ENCODE assay signal across 1 cellular context in the genomic region with DNA sequence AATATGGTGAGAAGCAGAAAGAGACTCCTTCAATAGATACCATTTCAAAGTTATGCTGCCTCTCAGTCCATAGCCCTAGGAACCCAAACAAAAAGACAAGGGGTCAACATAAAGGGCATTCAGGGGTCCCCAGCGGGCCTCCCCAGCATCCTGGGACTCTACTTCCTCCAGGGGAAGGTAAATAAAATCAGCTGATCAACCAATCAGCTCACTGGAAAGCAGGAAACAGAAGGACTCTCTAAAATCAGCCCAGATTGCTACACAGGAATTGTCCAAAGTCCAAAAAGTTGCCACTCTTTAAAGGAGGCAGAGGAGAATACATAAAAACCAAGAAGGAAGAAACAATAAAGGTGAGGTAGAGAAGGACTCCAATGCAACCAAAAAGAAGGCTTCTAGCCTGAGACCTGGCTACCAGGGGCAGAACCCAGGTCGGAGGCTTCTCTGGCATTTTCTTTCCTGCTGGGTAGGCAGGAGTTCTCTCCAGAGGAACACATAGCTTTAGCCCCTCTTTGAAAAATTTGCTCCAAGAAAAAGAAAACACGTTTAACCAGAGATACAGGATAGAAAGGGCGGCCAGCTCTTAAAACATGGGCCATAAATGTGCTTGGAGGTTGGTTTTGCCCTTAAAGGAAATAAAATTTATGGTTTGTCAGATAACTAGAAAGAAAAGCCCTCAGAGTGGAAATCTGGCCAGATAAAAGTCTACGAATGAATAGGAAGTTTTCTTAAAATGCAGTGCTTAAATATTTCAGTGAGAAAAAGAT.
A peak's percentile ranks its signal among the peaks of the same experiment; 100 is the strongest.
TF ChIP-seq lines count a peak whose summit lies in the region.

No MANE protein-coding gene starts in this region.

TF ChIP-seq in HepG2, 621 proteins besides CTCF, POLR2A, EP300 and RAD21 (continued from another document and continues in another):
- TF ChIP-seq, protein P1, sequence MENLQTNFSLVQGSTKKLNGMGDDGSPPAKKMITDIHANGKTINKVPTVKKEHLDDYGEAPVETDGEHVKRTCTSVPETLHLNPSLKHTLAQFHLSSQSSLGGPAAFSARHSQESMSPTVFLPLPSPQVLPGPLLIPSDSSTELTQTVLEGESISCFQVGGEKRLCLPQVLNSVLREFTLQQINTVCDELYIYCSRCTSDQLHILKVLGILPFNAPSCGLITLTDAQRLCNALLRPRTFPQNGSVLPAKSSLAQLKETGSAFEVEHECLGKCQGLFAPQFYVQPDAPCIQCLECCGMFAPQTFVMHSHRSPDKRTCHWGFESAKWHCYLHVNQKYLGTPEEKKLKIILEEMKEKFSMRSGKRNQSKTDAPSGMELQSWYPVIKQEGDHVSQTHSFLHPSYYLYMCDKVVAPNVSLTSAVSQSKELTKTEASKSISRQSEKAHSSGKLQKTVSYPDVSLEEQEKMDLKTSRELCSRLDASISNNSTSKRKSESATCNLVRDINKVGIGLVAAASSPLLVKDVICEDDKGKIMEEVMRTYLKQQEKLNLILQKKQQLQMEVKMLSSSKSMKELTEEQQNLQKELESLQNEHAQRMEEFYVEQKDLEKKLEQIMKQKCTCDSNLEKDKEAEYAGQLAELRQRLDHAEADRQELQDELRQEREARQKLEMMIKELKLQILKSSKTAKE (CRISPR knock-in tag; IDR thresholded peaks at IDR 0.05; ENCODE audit: borderline replicate concordance), result no peak
- TF ChIP-seq ZNF296 (CRISPR knock-in tag; conservative IDR thresholded peaks at IDR 0.05) (no peak), ZNF460 (CRISPR knock-in tag; IDR thresholded peaks at IDR 0.05; ENCODE audit: borderline replicate concordance) (no peak), ARNT (IDR thresholded peaks at IDR 0.05) (no peak), KDM2A (CRISPR knock-in tag; IDR thresholded peaks at IDR 0.05; ENCODE audit: borderline replicate concordance, low read depth) (no peak), ZNF652 (CRISPR knock-in tag; IDR thresholded peaks at IDR 0.05; ENCODE audit: borderline replicate concordance, low read depth) (peak; percentile 25), HNRNPH1 (optimal IDR thresholded peaks at IDR 0.05; ENCODE audit: low read depth, low read length) (no peak), SOX6 (IDR thresholded peaks at IDR 0.05) (no peak), SOX6 (CRISPR knock-in tag; IDR thresholded peaks at IDR 0.05) (peak; percentile 65; the same call in 1 of the 2 replicates), NFYB (CRISPR knock-in tag; IDR thresholded peaks at IDR 0.05) (peak; percentile 63), ZNF564 (CRISPR knock-in tag; IDR thresholded peaks at IDR 0.05) (no peak), ZNF782 (CRISPR knock-in tag; IDR thresholded peaks at IDR 0.05; ENCODE audit: borderline replicate concordance) (no peak), ZNF326 (CRISPR knock-in tag; IDR thresholded peaks at IDR 0.05; ENCODE audit: borderline replicate concordance) (no peak), NAIF1 (CRISPR knock-in tag; IDR thresholded peaks at IDR 0.05; ENCODE audit: borderline replicate concordance) (no peak), DMAP1 (CRISPR knock-in tag; IDR thresholded peaks at IDR 0.05) (peak; percentile 33; the same call in 1 of the 2 replicates), PAX8 (CRISPR knock-in tag; IDR thresholded peaks at IDR 0.05; ENCODE audit: borderline replicate concordance) (no peak), ZBTB7A (CRISPR knock-in tag; IDR thresholded peaks at IDR 0.05) (no peak), RARA (CRISPR knock-in tag; IDR thresholded peaks at IDR 0.05) (peak; percentile 64), ZNF367 (CRISPR knock-in tag; IDR thresholded peaks at IDR 0.05; ENCODE audit: borderline replicate concordance) (no peak), TGIF2 (CRISPR knock-in tag; IDR thresholded peaks at IDR 0.05) (no peak), KDM5A (IDR thresholded peaks at IDR 0.05; ENCODE audit: borderline replicate concordance, low read length) (no peak), SOX13 (IDR thresholded peaks at IDR 0.05) (no peak), SOX13 (CRISPR knock-in tag; conservative IDR thresholded peaks at IDR 0.05 in 1 of 2, IDR thresholded peaks at IDR 0.05 in 1 of 2) (peak in 1 of 2 experiments; percentile 50; a peak in 1 of 4 replicates), WIZ (CRISPR knock-in tag; IDR thresholded peaks at IDR 0.05) (no peak), CBFB (CRISPR knock-in tag; IDR thresholded peaks at IDR 0.05) (no peak), SPEN (CRISPR knock-in tag; IDR thresholded peaks at IDR 0.05; ENCODE audit: low read depth) (no peak), SMAD9 (CRISPR knock-in tag; IDR thresholded peaks at IDR 0.05) (no peak), RXRB (CRISPR knock-in tag; IDR thresholded peaks at IDR 0.05; ENCODE audit: borderline replicate concordance) (peak; percentile 56; the same call in 1 of the 2 replicates), LCORL (IDR thresholded peaks at IDR 0.05) (no peak), LCORL (CRISPR knock-in tag; IDR thresholded peaks at IDR 0.05) (peak; percentile 67), GFI1 (CRISPR knock-in tag; IDR thresholded peaks at IDR 0.05; ENCODE audit: borderline replicate concordance) (peak; percentile 84), ZNF329 (CRISPR knock-in tag; IDR thresholded peaks at IDR 0.05; ENCODE audit: low read depth) (no peak), NBN (conservative IDR thresholded peaks at IDR 0.05) (no peak), CEBPG (CRISPR knock-in tag; IDR thresholded peaks at IDR 0.05) (peak; percentile 88), TCF12 (IDR thresholded peaks at IDR 0.05) (no peak), TCF12 (CRISPR knock-in tag; IDR thresholded peaks at IDR 0.05) (no peak), KAT8 (CRISPR knock-in tag; IDR thresholded peaks at IDR 0.05) (peak; percentile 59)
- TF ChIP-seq, protein P2, sequence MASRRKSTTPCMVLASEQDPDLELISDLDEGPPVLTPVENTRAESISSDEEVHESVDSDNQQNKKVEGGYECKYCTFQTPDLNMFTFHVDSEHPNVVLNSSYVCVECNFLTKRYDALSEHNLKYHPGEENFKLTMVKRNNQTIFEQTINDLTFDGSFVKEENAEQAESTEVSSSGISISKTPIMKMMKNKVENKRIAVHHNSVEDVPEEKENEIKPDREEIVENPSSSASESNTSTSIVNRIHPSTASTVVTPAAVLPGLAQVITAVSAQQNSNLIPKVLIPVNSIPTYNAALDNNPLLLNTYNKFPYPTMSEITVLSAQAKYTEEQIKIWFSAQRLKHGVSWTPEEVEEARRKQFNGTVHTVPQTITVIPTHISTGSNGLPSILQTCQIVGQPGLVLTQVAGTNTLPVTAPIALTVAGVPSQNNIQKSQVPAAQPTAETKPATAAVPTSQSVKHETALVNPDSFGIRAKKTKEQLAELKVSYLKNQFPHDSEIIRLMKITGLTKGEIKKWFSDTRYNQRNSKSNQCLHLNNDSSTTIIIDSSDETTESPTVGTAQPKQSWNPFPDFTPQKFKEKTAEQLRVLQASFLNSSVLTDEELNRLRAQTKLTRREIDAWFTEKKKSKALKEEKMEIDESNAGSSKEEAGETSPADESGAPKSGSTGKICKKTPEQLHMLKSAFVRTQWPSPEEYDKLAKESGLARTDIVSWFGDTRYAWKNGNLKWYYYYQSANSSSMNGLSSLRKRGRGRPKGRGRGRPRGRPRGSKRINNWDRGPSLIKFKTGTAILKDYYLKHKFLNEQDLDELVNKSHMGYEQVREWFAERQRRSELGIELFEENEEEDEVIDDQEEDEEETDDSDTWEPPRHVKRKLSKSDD (CRISPR knock-in tag; IDR thresholded peaks at IDR 0.05; ENCODE audit: low read depth), result no peak
- TF ChIP-seq, protein P3, sequence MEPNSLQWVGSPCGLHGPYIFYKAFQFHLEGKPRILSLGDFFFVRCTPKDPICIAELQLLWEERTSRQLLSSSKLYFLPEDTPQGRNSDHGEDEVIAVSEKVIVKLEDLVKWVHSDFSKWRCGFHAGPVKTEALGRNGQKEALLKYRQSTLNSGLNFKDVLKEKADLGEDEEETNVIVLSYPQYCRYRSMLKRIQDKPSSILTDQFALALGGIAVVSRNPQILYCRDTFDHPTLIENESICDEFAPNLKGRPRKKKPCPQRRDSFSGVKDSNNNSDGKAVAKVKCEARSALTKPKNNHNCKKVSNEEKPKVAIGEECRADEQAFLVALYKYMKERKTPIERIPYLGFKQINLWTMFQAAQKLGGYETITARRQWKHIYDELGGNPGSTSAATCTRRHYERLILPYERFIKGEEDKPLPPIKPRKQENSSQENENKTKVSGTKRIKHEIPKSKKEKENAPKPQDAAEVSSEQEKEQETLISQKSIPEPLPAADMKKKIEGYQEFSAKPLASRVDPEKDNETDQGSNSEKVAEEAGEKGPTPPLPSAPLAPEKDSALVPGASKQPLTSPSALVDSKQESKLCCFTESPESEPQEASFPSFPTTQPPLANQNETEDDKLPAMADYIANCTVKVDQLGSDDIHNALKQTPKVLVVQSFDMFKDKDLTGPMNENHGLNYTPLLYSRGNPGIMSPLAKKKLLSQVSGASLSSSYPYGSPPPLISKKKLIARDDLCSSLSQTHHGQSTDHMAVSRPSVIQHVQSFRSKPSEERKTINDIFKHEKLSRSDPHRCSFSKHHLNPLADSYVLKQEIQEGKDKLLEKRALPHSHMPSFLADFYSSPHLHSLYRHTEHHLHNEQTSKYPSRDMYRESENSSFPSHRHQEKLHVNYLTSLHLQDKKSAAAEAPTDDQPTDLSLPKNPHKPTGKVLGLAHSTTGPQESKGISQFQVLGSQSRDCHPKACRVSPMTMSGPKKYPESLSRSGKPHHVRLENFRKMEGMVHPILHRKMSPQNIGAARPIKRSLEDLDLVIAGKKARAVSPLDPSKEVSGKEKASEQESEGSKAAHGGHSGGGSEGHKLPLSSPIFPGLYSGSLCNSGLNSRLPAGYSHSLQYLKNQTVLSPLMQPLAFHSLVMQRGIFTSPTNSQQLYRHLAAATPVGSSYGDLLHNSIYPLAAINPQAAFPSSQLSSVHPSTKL (CRISPR knock-in tag; IDR thresholded peaks at IDR 0.05), result peak; percentile 70
- TF ChIP-seq, protein P4, sequence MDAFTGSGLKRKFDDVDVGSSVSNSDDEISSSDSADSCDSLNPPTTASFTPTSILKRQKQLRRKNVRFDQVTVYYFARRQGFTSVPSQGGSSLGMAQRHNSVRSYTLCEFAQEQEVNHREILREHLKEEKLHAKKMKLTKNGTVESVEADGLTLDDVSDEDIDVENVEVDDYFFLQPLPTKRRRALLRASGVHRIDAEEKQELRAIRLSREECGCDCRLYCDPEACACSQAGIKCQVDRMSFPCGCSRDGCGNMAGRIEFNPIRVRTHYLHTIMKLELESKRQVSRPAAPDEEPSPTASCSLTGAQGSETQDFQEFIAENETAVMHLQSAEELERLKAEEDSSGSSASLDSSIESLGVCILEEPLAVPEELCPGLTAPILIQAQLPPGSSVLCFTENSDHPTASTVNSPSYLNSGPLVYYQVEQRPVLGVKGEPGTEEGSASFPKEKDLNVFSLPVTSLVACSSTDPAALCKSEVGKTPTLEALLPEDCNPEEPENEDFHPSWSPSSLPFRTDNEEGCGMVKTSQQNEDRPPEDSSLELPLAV (CRISPR knock-in tag; conservative IDR thresholded peaks at IDR 0.05; ENCODE audit: low read depth), result no peak
- TF ChIP-seq, protein P5, sequence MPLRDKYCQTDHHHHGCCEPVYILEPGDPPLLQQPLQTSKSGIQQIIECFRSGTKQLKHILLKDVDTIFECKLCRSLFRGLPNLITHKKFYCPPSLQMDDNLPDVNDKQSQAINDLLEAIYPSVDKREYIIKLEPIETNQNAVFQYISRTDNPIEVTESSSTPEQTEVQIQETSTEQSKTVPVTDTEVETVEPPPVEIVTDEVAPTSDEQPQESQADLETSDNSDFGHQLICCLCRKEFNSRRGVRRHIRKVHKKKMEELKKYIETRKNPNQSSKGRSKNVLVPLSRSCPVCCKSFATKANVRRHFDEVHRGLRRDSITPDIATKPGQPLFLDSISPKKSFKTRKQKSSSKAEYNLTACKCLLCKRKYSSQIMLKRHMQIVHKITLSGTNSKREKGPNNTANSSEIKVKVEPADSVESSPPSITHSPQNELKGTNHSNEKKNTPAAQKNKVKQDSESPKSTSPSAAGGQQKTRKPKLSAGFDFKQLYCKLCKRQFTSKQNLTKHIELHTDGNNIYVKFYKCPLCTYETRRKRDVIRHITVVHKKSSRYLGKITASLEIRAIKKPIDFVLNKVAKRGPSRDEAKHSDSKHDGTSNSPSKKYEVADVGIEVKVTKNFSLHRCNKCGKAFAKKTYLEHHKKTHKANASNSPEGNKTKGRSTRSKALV (CRISPR knock-in tag; IDR thresholded peaks at IDR 0.05), result 0 out of 2 replicates have a peak, but pooled peaks have one; percentile 21
- TF ChIP-seq, protein P6, sequence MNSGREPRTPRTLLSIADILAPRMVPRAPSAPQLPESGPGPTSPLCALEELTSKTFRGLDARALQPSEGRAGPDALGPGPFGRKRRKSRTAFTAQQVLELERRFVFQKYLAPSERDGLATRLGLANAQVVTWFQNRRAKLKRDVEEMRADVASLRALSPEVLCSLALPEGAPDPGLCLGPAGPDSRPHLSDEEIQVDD (CRISPR knock-in tag; IDR thresholded peaks at IDR 0.05; ENCODE audit: borderline replicate concordance), result no peak
- TF ChIP-seq, protein P7, sequence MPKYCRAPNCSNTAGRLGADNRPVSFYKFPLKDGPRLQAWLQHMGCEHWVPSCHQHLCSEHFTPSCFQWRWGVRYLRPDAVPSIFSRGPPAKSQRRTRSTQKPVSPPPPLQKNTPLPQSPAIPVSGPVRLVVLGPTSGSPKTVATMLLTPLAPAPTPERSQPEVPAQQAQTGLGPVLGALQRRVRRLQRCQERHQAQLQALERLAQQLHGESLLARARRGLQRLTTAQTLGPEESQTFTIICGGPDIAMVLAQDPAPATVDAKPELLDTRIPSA (CRISPR knock-in tag; IDR thresholded peaks at IDR 0.05; ENCODE audit: borderline replicate concordance), result no peak
- TF ChIP-seq, protein P8, sequence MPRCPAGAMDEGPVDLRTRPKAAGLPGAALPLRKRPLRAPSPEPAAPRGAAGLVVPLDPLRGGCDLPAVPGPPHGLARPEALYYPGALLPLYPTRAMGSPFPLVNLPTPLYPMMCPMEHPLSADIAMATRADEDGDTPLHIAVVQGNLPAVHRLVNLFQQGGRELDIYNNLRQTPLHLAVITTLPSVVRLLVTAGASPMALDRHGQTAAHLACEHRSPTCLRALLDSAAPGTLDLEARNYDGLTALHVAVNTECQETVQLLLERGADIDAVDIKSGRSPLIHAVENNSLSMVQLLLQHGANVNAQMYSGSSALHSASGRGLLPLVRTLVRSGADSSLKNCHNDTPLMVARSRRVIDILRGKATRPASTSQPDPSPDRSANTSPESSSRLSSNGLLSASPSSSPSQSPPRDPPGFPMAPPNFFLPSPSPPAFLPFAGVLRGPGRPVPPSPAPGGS (CRISPR knock-in tag; IDR thresholded peaks at IDR 0.05), result no peak
- TF ChIP-seq, protein P9, sequence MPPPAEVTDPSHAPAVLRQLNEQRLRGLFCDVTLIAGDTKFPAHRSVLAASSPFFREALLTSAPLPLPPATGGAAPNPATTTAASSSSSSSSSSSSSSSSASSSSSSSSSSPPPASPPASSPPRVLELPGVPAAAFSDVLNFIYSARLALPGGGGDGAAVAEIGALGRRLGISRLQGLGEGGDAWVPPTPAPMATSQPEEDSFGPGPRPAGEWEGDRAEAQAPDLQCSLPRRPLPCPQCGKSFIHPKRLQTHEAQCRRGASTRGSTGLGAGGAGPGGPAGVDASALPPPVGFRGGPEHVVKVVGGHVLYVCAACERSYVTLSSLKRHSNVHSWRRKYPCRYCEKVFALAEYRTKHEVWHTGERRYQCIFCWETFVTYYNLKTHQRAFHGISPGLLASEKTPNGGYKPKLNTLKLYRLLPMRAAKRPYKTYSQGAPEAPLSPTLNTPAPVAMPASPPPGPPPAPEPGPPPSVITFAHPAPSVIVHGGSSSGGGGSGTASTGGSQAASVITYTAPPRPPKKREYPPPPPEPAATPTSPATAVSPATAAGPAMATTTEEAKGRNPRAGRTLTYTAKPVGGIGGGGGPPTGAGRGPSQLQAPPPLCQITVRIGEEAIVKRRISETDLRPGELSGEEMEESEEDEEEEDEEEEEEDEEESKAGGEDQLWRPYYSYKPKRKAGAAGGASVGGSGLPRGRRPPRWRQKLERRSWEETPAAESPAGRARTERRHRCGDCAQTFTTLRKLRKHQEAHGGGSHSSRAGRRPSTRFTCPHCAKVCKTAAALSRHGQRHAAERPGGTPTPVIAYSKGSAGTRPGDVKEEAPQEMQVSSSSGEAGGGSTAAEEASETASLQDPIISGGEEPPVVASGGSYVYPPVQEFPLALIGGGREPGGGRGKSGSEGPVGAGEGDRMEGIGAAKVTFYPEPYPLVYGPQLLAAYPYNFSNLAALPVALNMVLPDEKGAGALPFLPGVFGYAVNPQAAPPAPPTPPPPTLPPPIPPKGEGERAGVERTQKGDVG (CRISPR knock-in tag; IDR thresholded peaks at IDR 0.05; ENCODE audit: borderline replicate concordance), result no peak
